1 cellular context compared by ENCODE assay signal in the genomic region with DNA sequence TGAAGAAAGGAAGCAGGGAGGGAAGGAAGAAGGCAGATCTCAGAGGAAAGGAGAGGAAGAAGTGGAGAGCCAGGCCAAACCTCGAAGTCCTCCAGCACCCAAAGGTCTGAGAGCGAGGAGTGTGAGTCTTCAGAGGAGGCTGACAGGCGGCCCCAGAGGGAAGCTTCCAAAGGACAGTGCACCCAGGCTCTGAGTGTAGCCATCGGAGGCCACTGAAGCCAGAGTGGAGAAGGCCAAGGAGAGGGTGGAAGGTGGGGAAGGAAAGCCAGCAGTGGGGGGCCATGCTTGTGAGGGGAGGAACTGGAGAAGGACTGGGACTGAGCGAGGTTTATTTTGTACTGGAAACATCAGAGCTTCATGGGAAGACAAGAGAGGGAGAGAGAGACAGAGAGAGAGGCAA.
TF ChIP-seq lines count a peak whose summit lies in the region.

No MANE protein-coding gene starts in this region.

TF ChIP-seq in H1, 55 proteins besides CTCF, POLR2A, EP300 and RAD21:
- no peak for TF ChIP-seq RNF2 (IDR thresholded peaks at IDR 0.05; ENCODE audit: borderline replicate concordance, low read depth, low read length, missing control alignments, poor library complexity, severe bottlenecking)
- no peak for TF ChIP-seq JUN (IDR thresholded peaks at IDR 0.05; ENCODE audit: low read depth, low read length)
- TF ChIP-seq MAFK (IDR thresholded peaks at IDR 0.05; ENCODE audit: low read depth, low read length) = no peak
- no peak for TF ChIP-seq FOSL1 (IDR thresholded peaks at IDR 0.05; ENCODE audit: insufficient read depth, low read depth, low read length)
- no peak for TF ChIP-seq BACH1 (IDR thresholded peaks at IDR 0.05; ENCODE audit: low read length)
- TF ChIP-seq CHD2 (IDR thresholded peaks at IDR 0.05; ENCODE audit: low read length) = no peak
- TF ChIP-seq ATF3 (IDR thresholded peaks at IDR 0.05; ENCODE audit: insufficient read depth, low read depth, low read length) = no peak
- TF ChIP-seq BCL11A (IDR thresholded peaks at IDR 0.05; ENCODE audit: low read depth in 2 of 2, low read length in 2 of 2) = no peak
- TF ChIP-seq GABPA (IDR thresholded peaks at IDR 0.05; ENCODE audit: borderline replicate concordance, insufficient read depth, low read length) = no peak
- TF ChIP-seq SAP30 (IDR thresholded peaks at IDR 0.05; ENCODE audit: insufficient read depth, insufficient replicate concordance, low read length) = no peak
TF ChIP-seq in H1: peak in this region for 0.
